In genomic region chr18:63223837-63224236, GRCh38 we compare ENCODE assay signal across 16 cellular contexts.
A peak's percentile ranks its signal among the peaks of the same experiment; 100 is the strongest.
DNase-seq lines count a peak whose midpoint lies in the region; ATAC-seq and TF ChIP-seq lines count a peak whose summit lies in the region.
"Had no signal": no experiment of that assay in that cellular context is flagged by ENCODE, and none has a peak within 500 bp of the region (broad histone marks: within the 10 kb centered on the region; RNA-seq: fewer than 3 reads in every experiment).

No MANE protein-coding gene starts in this region.

- no peaks in the 10 kb centered on the region for H3K4me1 ChIP-seq in breast epithelium
- H3K4me1 ChIP-seq: sigmoid colon had no signal

- no peak for DNase-seq in activated CD4-positive, alpha-beta T cell treated with anti-CD3 and anti-CD28 coated beads, Interleukin-2, amount 10 ng/mL, durations not matched to agents 24 days and 14 days
- DNase-seq in activated CD4-positive, alpha-beta T cell treated with anti-CD3 and anti-CD28 coated beads, Interleukin-2, amount 50 U/mL, for 48 hours, result no peak
- peak; percentile 17 for DNase-seq in activated CD8-positive, alpha-beta T cell treated with anti-CD3 and anti-CD28 coated beads, Interleukin-2, amount 10 ng/mL, durations not matched to agents 7 days and 5 days
- DNase-seq in natural killer cell (no peak), EL (no peak), NCI-H146 (lab: John Stamatoyannopoulos, UW) (no peak), breast epithelium (ENCODE audit: low spot score in 2 of 2) (no peak)
- DNase-seq: Calu3, GF-D8, HFFc6, NCI-H1417 treated with DMSO at 0.1 percent for 48 hours, SHP77 treated with DMSO at 0.1 percent for 48 hours, sigmoid colon had no signal

- peak overlapping the region; percentile 52 for H3K4me3 Mint-ChIP-seq in activated CD4-positive, alpha-beta T cell treated with anti-CD3 and anti-CD28 coated beads, Interleukin-2, amount 10 ng/mL, durations not matched to agents 24 days and 14 days
- H3K4me3 Mint-ChIP-seq in activated CD8-positive, alpha-beta T cell treated with anti-CD3 and anti-CD28 coated beads, Interleukin-2, amount 10 ng/mL, durations not matched to agents 7 days and 5 days, result peak overlapping the region; percentile 4
- H3K4me3 Mint-ChIP-seq in natural killer cell, result no peak overlapping the region
- H3K4me3 Mint-ChIP-seq: HFFc6 had no signal

- CTCF ChIA-PET in activated CD8-positive, alpha-beta T cell treated with anti-CD3 and anti-CD28 coated beads, Interleukin-2, amount 10 ng/mL, durations not matched to agents 7 days and 5 days (lab: Charles Lee), result interaction anchor here (0.9 to 1.9 kb wide), 4 partner anchors 14 to 89 kb away, joined by 3 to 4 read pairs (median 4); no protein-coding TSS in a partner anchor

- no peaks in the 10 kb centered on the region for H3K27me3 ChIP-seq in breast epithelium
- H3K27me3 ChIP-seq: sigmoid colon had no signal

- TF ChIP-seq CTCF in natural killer cell (IDR thresholded peaks at IDR 0.05) (no peak), breast epithelium (IDR thresholded peaks at IDR 0.05) (no peak)

- ATAC-seq in HG02610 (IDR thresholded peaks at IDR 0.05; ENCODE audit: unreplicated experiment) (peak; percentile 9), natural killer cell (no peak)
- no peak for ATAC-seq in activated CD8-positive, alpha-beta T cell treated with anti-CD3 and anti-CD28 coated beads, Interleukin-2, amount 10 ng/mL, durations not matched to agents 7 days and 5 days
- ATAC-seq: left lobe of liver, mucosa of descending colon had no signal

- H3K27ac ChIP-seq in breast epithelium, result no peak overlapping the region
- H3K27ac ChIP-seq: sigmoid colon had no signal

- H3K9me3 ChIP-seq in breast epithelium, result peaks cover 10 to 12% of the 10 kb centered on the region in 2 donors
- H3K9me3 ChIP-seq: mucosa of descending colon, sigmoid colon had no signal

- no peak for TF ChIP-seq POLR2A in breast epithelium (IDR thresholded peaks at IDR 0.05)

- no peaks in the 10 kb centered on the region for H3K36me3 ChIP-seq in breast epithelium
- H3K36me3 ChIP-seq: sigmoid colon had no signal

- H3K27ac Mint-ChIP-seq in activated CD4-positive, alpha-beta T cell treated with anti-CD3 and anti-CD28 coated beads, Interleukin-2, amount 10 ng/mL, durations not matched to agents 24 days and 14 days, result peak overlapping the region; percentile 85
- peak overlapping the region; percentile 55 for H3K27ac Mint-ChIP-seq in activated CD8-positive, alpha-beta T cell treated with anti-CD3 and anti-CD28 coated beads, Interleukin-2, amount 10 ng/mL, durations not matched to agents 7 days and 5 days
- H3K27ac Mint-ChIP-seq in natural killer cell, result peak overlapping the region; percentile 10 to 21
- H3K27ac Mint-ChIP-seq: HFFc6 had no signal

- intact Hi-C loops in activated CD4-positive, alpha-beta T cell treated with anti-CD3 and anti-CD28 coated beads, Interleukin-2, amount 10 ng/mL, durations not matched to agents 24 days and 14 days (cut with micrococcal nuclease), result loop anchor here (1.0 kb wide), 1 partner anchor 9 kb away; no protein-coding TSS in a partner anchor
- intact Hi-C loops in natural killer cell (cut with micrococcal nuclease) (no loop called here), breast epithelium (cut with DNase I; ENCODE audit: low total_unique reads) (loop anchor here (10.0 kb wide), 1 partner anchor 79 kb away; no protein-coding TSS in a partner anchor)

- no peaks in the 10 kb centered on the region for H3K27me3 Mint-ChIP-seq in activated CD4-positive, alpha-beta T cell treated with anti-CD3 and anti-CD28 coated beads, Interleukin-2, amount 10 ng/mL, durations not matched to agents 24 days and 14 days
- no peaks in the 10 kb centered on the region for H3K27me3 Mint-ChIP-seq in activated CD8-positive, alpha-beta T cell treated with anti-CD3 and anti-CD28 coated beads, Interleukin-2, amount 10 ng/mL, durations not matched to agents 7 days and 5 days (ENCODE audit: low read depth)
- peaks cover 0 to 1% of the 10 kb centered on the region in 2 donors for H3K27me3 Mint-ChIP-seq in natural killer cell (ENCODE audit: low read depth in 2 of 2)

- POLR2A ChIA-PET in activated CD8-positive, alpha-beta T cell treated with anti-CD3 and anti-CD28 coated beads, Interleukin-2, amount 10 ng/mL, durations not matched to agents 7 days and 5 days (lab: Charles Lee), result interaction anchor here (2.2 kb wide), 1 partner anchor 94 kb away, joined by 12 read pairs; no protein-coding TSS in a partner anchor

- H3K9me3 Mint-ChIP-seq in activated CD4-positive, alpha-beta T cell treated with anti-CD3 and anti-CD28 coated beads, Interleukin-2, amount 10 ng/mL, durations not matched to agents 24 days and 14 days, result peaks cover 8% of the 10 kb centered on the region
- peaks cover 6% of the 10 kb centered on the region for H3K9me3 Mint-ChIP-seq in activated CD8-positive, alpha-beta T cell treated with anti-CD3 and anti-CD28 coated beads, Interleukin-2, amount 10 ng/mL, durations not matched to agents 7 days and 5 days (ENCODE audit: insufficient read depth)
- H3K9me3 Mint-ChIP-seq in natural killer cell, result no peaks in the 10 kb centered on the region

- peaks cover 62% of the 10 kb centered on the region for H3K4me1 Mint-ChIP-seq in activated CD4-positive, alpha-beta T cell treated with anti-CD3 and anti-CD28 coated beads, Interleukin-2, amount 10 ng/mL, durations not matched to agents 24 days and 14 days
- H3K4me1 Mint-ChIP-seq in activated CD8-positive, alpha-beta T cell treated with anti-CD3 and anti-CD28 coated beads, Interleukin-2, amount 10 ng/mL, durations not matched to agents 7 days and 5 days (ENCODE audit: low read depth), result peaks cover 79% of the 10 kb centered on the region
- H3K4me1 Mint-ChIP-seq in natural killer cell, result peaks cover 58 to 63% of the 10 kb centered on the region in 2 donors

- H3K4me3 ChIP-seq in breast epithelium, result no peak overlapping the region
- H3K4me3 ChIP-seq: mucosa of descending colon, sigmoid colon had no signal

- H3K36me3 Mint-ChIP-seq in activated CD4-positive, alpha-beta T cell treated with anti-CD3 and anti-CD28 coated beads, Interleukin-2, amount 10 ng/mL, durations not matched to agents 24 days and 14 days (ENCODE audit: low read depth), result peaks cover 60% of the 10 kb centered on the region
- peaks cover 80% of the 10 kb centered on the region for H3K36me3 Mint-ChIP-seq in activated CD8-positive, alpha-beta T cell treated with anti-CD3 and anti-CD28 coated beads, Interleukin-2, amount 10 ng/mL, durations not matched to agents 7 days and 5 days (ENCODE audit: low read depth)
- peaks cover 5% of the 10 kb centered on the region for H3K36me3 Mint-ChIP-seq in natural killer cell

Comparison
In these comparisons a context has a peak if more than half of its experiments do, and no peak if none do; other contexts are left out.
1. H3K27ac Mint-ChIP-seq: peak in every context shown above with its lines; median percentile 85 in activated CD4-positive, alpha-beta T cell treated with anti-CD3 and anti-CD28 coated beads, Interleukin-2, amount 10 ng/mL, durations not matched to agents 24 days and 14 days; 55 in activated CD8-positive, alpha-beta T cell treated with anti-CD3 and anti-CD28 coated beads, Interleukin-2, amount 10 ng/mL, durations not matched to agents 7 days and 5 days; 16 in natural killer cell.